ENCODE assay signal across 1 cellular context in genomic region chr2:55423303-55423702, GRCh38.
TF ChIP-seq lines count a peak whose summit lies in the region.

No MANE protein-coding gene starts in this region.

TF ChIP-seq in HepG2, 621 proteins besides CTCF, POLR2A, EP300 and RAD21:
- TF ChIP-seq ATF3 (CRISPR knock-in tag; IDR thresholded peaks at IDR 0.05) (no peak), MATR3 (CRISPR knock-in tag; IDR thresholded peaks at IDR 0.05) (no peak), ZNF44 (CRISPR knock-in tag; IDR thresholded peaks at IDR 0.05) (no peak), CEBPB (IDR thresholded peaks at IDR 0.05; ENCODE audit: borderline replicate concordance, low read depth, low read length) (peak; percentile 57; the same call in 1 of the 2 replicates)
